In the genomic region with DNA sequence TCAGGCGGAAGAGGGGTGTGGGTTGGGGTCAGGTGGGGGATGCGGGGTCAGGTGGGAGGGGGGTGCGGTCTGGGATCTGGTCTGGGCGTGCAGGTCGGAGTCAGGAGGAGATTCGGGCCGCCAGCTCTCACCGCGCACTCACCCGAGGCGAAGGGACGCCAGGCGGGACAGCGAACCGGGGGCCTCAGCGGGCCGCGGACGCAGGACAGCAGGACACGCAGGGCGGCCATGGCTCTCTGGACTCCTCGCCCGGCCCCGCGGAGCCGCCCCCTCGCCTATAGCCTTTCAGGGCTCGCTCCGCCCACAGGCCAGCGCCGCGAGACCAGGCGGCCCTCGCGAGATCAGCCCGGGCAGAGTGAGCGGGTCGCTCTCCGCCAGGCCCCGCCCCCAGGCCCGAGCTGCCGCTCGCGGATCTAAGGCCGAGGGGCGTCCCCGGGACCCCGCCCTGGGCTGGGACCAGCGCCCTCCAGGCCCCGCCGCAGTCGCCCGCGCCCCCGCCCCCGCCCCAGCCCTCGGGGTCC, we compare ENCODE assay signal across 8 cellular contexts. TPM values are rescaled to one million over a fixed set of nuclear protein-coding genes. Genes with fewer than 3 reads are reported as not detected.
DNase-seq lines count a peak whose midpoint lies in the region; ATAC-seq and TF ChIP-seq lines count a peak whose summit lies in the region.

TSS of gene ECHS1 (minus strand) at position 251 of the 521 bp plus-strand sequence. CDS start at position 230, 21 bp downstream.

- H3K4me3 Mint-ChIP-seq in H9: peak within 1 kb of the TSS; percentile 82 to 94
- H3K4me3 Mint-ChIP-seq in stimulated activated naive CD8-positive, alpha-beta T cell treated with anti-CD3 and anti-CD28 coated beads, Interleukin-15, amount 100 ng/mL, for 72 hours: peak within 1 kb of the TSS; percentile 88 to 95

- H4K20me1 ChIP-seq in H9 (ENCODE audit: control insufficient read depth, insufficient read depth, insufficient read length): no peaks in the 10 kb centered on the region
- no peaks in the 10 kb centered on the region for H4K20me1 ChIP-seq in neural cell (ENCODE audit: insufficient read depth)

- H4K91ac ChIP-seq in H9 (ENCODE audit: insufficient read length, low read depth, low read length): no peak within 1 kb of the TSS

- H2AFZ ChIP-seq in H9 (ENCODE audit: low read length) (no peak within 1 kb of the TSS), neural cell (ENCODE audit: low read depth, low read length) (peak within 1 kb of the TSS; percentile 69)

- H3K27ac Mint-ChIP-seq in H9: peak within 1 kb of the TSS; percentile 62 to 76 (median 75); a peak in 3 of 7 replicates
- H3K27ac Mint-ChIP-seq in stimulated activated naive CD8-positive, alpha-beta T cell treated with anti-CD3 and anti-CD28 coated beads, Interleukin-15, amount 100 ng/mL, for 72 hours: peak within 1 kb of the TSS; percentile 93 to 95

- H3K36me3 Mint-ChIP-seq in H9 (ENCODE audit: insufficient read depth in 1 of 3, low read depth in 3 of 3): peaks cover 11 to 31% (median 29%) of the 10 kb centered on the region in 3 experiments; a peak in 6 of 7 replicates

- H3K9me2 ChIP-seq in neural cell (ENCODE audit: insufficient read depth, low read length): no peaks in the 10 kb centered on the region

- H3K23me2 ChIP-seq in H9 (ENCODE audit: insufficient read length, low read depth, low read length, poor library complexity, severe bottlenecking): peaks cover 3% of the 10 kb centered on the region

- no peaks in the 10 kb centered on the region for H3K9me3 ChIP-seq in H9 (ENCODE audit: control insufficient read depth, low read depth, low read length)
- H3K9me3 ChIP-seq in neural cell (ENCODE audit: low read length): no peaks in the 10 kb centered on the region

- TF ChIP-seq EP300 in neural cell (conservative IDR thresholded peaks at IDR 0.05; ENCODE audit: poor library complexity, severe bottlenecking): no peak

- no peak within 1 kb of the TSS for H2BK12ac ChIP-seq in H9 (ENCODE audit: insufficient read length, low read depth, low read length)

- ATAC-seq in stimulated activated naive CD8-positive, alpha-beta T cell treated with anti-CD3 and anti-CD28 coated beads, Interleukin-15, amount 100 ng/mL, for 72 hours: peak; percentile 97

- no peaks in the 10 kb centered on the region for H3K4me1 ChIP-seq in H9 (ENCODE audit: insufficient read depth, low read length)

- peaks cover 18% of the 10 kb centered on the region for H3K27me3 ChIP-seq in H9 (ENCODE audit: insufficient read depth, low read length)
- H3K27me3 ChIP-seq in neural cell (ENCODE audit: insufficient read depth, low read depth, low read length): peaks cover 3% of the 10 kb centered on the region

- H3K18ac ChIP-seq in H9 (ENCODE audit: insufficient read length, low read depth, low read length): no peak within 1 kb of the TSS

- no peak within 1 kb of the TSS for H3K23ac ChIP-seq in H9 (ENCODE audit: insufficient read length, low read depth, low read length)

- no peak within 1 kb of the TSS for H2BK15ac ChIP-seq in H9 (ENCODE audit: low read depth, low read length)

- H3K9me3 Mint-ChIP-seq in H9: peaks cover 0 to 2% of the 10 kb centered on the region in 2 experiments; a peak in 2 of 5 replicates
- H3K9me3 Mint-ChIP-seq in stimulated activated naive CD8-positive, alpha-beta T cell treated with anti-CD3 and anti-CD28 coated beads, Interleukin-15, amount 100 ng/mL, for 72 hours: no peaks in the 10 kb centered on the region

- H3K56ac ChIP-seq in H9 (ENCODE audit: insufficient read length, low read depth, low read length): no peak within 1 kb of the TSS

- H3K14ac ChIP-seq in H9 (ENCODE audit: insufficient read depth, low read length): no peak within 1 kb of the TSS

- WGBS in H9 (ENCODE audit: extremely low coverage, insufficient read length, low lambda C conversion rate): no CpG with 5 or more reads among the region's 57 CpGs

- no peak within 1 kb of the TSS for H2BK120ac ChIP-seq in H9 (ENCODE audit: low read depth, low read length, poor library complexity, severe bottlenecking)

- no peak within 1 kb of the TSS for H3K4ac ChIP-seq in H9 (ENCODE audit: low read depth, low read length)

- no peaks in the 10 kb centered on the region for H3K79me1 ChIP-seq in H9 (ENCODE audit: insufficient read depth, low read depth, low read length, poor library complexity, severe bottlenecking)

- H2BK20ac ChIP-seq in H9 (ENCODE audit: low read depth, low read length, poor library complexity, severe bottlenecking): no peak within 1 kb of the TSS

- H3K27me3 Mint-ChIP-seq in H9 (ENCODE audit: low read depth): peaks cover 44% of the 10 kb centered on the region
- H3K27me3 Mint-ChIP-seq in stimulated activated naive CD8-positive, alpha-beta T cell treated with anti-CD3 and anti-CD28 coated beads, Interleukin-15, amount 100 ng/mL, for 72 hours: peaks cover 27% of the 10 kb centered on the region

- no peak within 1 kb of the TSS for H2AK5ac ChIP-seq in H9 (ENCODE audit: insufficient read length, low read length)

- no peak within 1 kb of the TSS for H4K5ac ChIP-seq in H9 (ENCODE audit: insufficient read length, low read depth, low read length)

- TF ChIP-seq CTCF in H9 (conservative IDR thresholded peaks at IDR 0.05) (no peak), neural cell (IDR thresholded peaks at IDR 0.05; ENCODE audit: poor library complexity, severe bottlenecking) (no peak)

- H3K4me2 ChIP-seq in H9 (ENCODE audit: insufficient read depth, insufficient read length, low read length) (peak within 1 kb of the TSS; percentile 48), neural cell (ENCODE audit: low read length) (peak within 1 kb of the TSS; percentile 86)

- no peak within 1 kb of the TSS for H4K8ac ChIP-seq in H9 (replicated peaks; ENCODE audit: insufficient read length, low read depth, low read length)

- H3K27ac ChIP-seq in H9 (ENCODE audit: insufficient read length, low read depth, low read length) (no peak within 1 kb of the TSS), neural cell (ENCODE audit: low read length) (peak within 1 kb of the TSS; percentile 51)

- no peaks in the 10 kb centered on the region for H3K36me3 ChIP-seq in neural cell (ENCODE audit: insufficient read depth, low read length)

- peak within 1 kb of the TSS; percentile 83 for H3K4me3 ChIP-seq in neural cell (ENCODE audit: low read length)

- H3K9ac ChIP-seq in H9 (ENCODE audit: extremely low read depth, insufficient read length, low read length) (peak within 1 kb of the TSS; percentile 45), neural cell (ENCODE audit: low read length) (peak within 1 kb of the TSS; percentile 84)

- no peak within 1 kb of the TSS for H3T11ph ChIP-seq in H9 (ENCODE audit: low read length)

- DNase-seq in EL: peak; percentile 92
- peak; percentile 96 for DNase-seq in H9
- DNase-seq in M059J (ENCODE audit: low read depth): peak; percentile 90
- peak; percentile 80 for DNase-seq in SHP77 treated with DMSO at 0.1 percent for 48 hours (lab: John Stamatoyannopoulos, UW)
- DNase-seq in activated effector memory CD4-positive, alpha-beta T cell treated with anti-CD3 and anti-CD28 coated beads, Interleukin-2, amount 50 U/mL, for 16 hours: peak; percentile 97
- DNase-seq in fibroblast of the conjunctiva (ENCODE audit: low read depth): peak; percentile 76
- peak; percentile 96 for DNase-seq in stimulated activated naive CD8-positive, alpha-beta T cell treated with anti-CD3 and anti-CD28 coated beads, Interleukin-15, amount 100 ng/mL, for 72 hours

- H3K79me2 ChIP-seq in H9 (ENCODE audit: insufficient read depth, low read length) (no peaks in the 10 kb centered on the region), neural cell (replicated peaks; ENCODE audit: insufficient read depth, low read length) (peaks cover 4% of the 10 kb centered on the region)

- peak; percentile 15 for TF ChIP-seq RAD21 in neural cell (conservative IDR thresholded peaks at IDR 0.05)

- no peak within 1 kb of the TSS for H2BK5ac ChIP-seq in H9 (ENCODE audit: insufficient read length, low read length)

- no peaks in the 10 kb centered on the region for H3F3A ChIP-seq in neural cell (ENCODE audit: insufficient read depth, low read length, poor library complexity, severe bottlenecking)

- peaks cover 2 to 7% of the 10 kb centered on the region in 2 experiments; a peak in 3 of 4 replicates for H3K4me1 Mint-ChIP-seq in H9
- peaks cover 16% of the 10 kb centered on the region for H3K4me1 Mint-ChIP-seq in stimulated activated naive CD8-positive, alpha-beta T cell treated with anti-CD3 and anti-CD28 coated beads, Interleukin-15, amount 100 ng/mL, for 72 hours

TF ChIP-seq in neural cell, 6 proteins besides CTCF, POLR2A, EP300 and RAD21:
- peak; percentile 37 for TF ChIP-seq TAF1 (IDR thresholded peaks at IDR 0.05; ENCODE audit: low read depth)
- peak; percentile 65 for TF ChIP-seq MXI1 (conservative IDR thresholded peaks at IDR 0.05; ENCODE audit: poor library complexity, severe bottlenecking)
- TF ChIP-seq SMC3 (conservative IDR thresholded peaks at IDR 0.05; ENCODE audit: poor library complexity): no peak
- peak; percentile 86 for TF ChIP-seq POLR2AphosphoS5 (IDR thresholded peaks at IDR 0.05)

RNA-seq across cellular contexts. Expression of gene ECHS1, which starts in this region (rescaled TPM):
- 94.1 and 100 TPM in 2 replicates for total RNA-seq in H9 (2021)
- total RNA-seq in M059J (2014; rRNA removed; shearing (Covaris generic)): 108 and 121 TPM in 2 replicates
- polyA plus RNA-seq in neural cell: 122 and 127 TPM in 2 replicates
- polyA minus RNA-seq in neural cell: 65.5 and 65.6 TPM in 2 replicates
